21 cellular contexts compared by ENCODE assay signal in genomic region chr17:35543856-35544255, GRCh38. TPM values are rescaled to one million over a fixed set of nuclear protein-coding genes. Genes with fewer than 3 reads are reported as not detected.
DNase-seq lines count a peak whose midpoint lies in the region; ATAC-seq, FAIRE-seq and TF ChIP-seq lines count a peak whose summit lies in the region.
"Had no signal": no experiment of that assay in that cellular context is flagged by ENCODE, and none has a peak within 500 bp of the region (broad histone marks: within the 10 kb centered on the region; RNA-seq: fewer than 3 reads in every experiment).

No MANE protein-coding gene starts in this region.

- no peaks in the 10 kb centered on the region for H3K27me3 Mint-ChIP-seq in activated CD8-positive, alpha-beta memory T cell treated with anti-CD3 and anti-CD28 coated beads, Interleukin-2, amount 10 ng/mL, durations not matched to agents 7 days and 5 days

- no CpG with 5 or more reads among the region's 1 CpG for WGBS in IMR-90 (ENCODE audit: extremely low coverage in 2 of 2, insufficient read length in 1 of 2), 2 experiments

- TF ChIP-seq CTCF in A673 (conservative IDR thresholded peaks at IDR 0.05; ENCODE audit: low read depth, low read length) (no peak), IMR-90 (conservative IDR thresholded peaks at IDR 0.05; ENCODE audit: low read depth, low read length) (no peak), endothelial cell of umbilical vein (IDR thresholded peaks at IDR 0.05; ENCODE audit: extremely low read depth in 1 of 2, insufficient read depth in 1 of 2, low read depth in 1 of 2, low read length in 2 of 2) (no peak), OCI-LY7 (conservative IDR thresholded peaks at IDR 0.05; ENCODE audit: low read length) (no peak)

- H3K27me3 ChIP-seq in A673 (replicated peaks; ENCODE audit: insufficient read depth, low read depth, low read length, poor library complexity): no peaks in the 10 kb centered on the region
- peaks cover 12% of the 10 kb centered on the region for H3K27me3 ChIP-seq in IMR-90 (ENCODE audit: control insufficient read depth, insufficient read depth, low read length)
- H3K27me3 ChIP-seq in endothelial cell of umbilical vein (ENCODE audit: control insufficient read depth in 2 of 2, insufficient read depth in 2 of 2, low read length in 2 of 2): peaks cover 5 to 19% of the 10 kb centered on the region in 2 experiments

- no peak overlapping the region for H3K4ac ChIP-seq in IMR-90 (ENCODE audit: low read depth, low read length)

- H3K79me1 ChIP-seq in IMR-90 (ENCODE audit: low read depth in 1 of 2, low read length in 2 of 2): no peaks in the 10 kb centered on the region

- no peak overlapping the region for H3K4me3 Mint-ChIP-seq in activated CD8-positive, alpha-beta memory T cell treated with anti-CD3 and anti-CD28 coated beads, Interleukin-2, amount 10 ng/mL, durations not matched to agents 7 days and 5 days

- H2AK9ac ChIP-seq in IMR-90 (replicated peaks; ENCODE audit: low read depth, low read length, poor library complexity): no peak overlapping the region

- H3K9me3 ChIP-seq in A673 (ENCODE audit: low read depth, low read length, poor library complexity, severe bottlenecking): no peaks in the 10 kb centered on the region
- H3K9me3 ChIP-seq in IMR-90 (ENCODE audit: control insufficient read depth, insufficient read depth, low read length): no peaks in the 10 kb centered on the region
- no peaks in the 10 kb centered on the region for H3K9me3 ChIP-seq in endothelial cell of umbilical vein (replicated peaks; ENCODE audit: control insufficient read depth, insufficient read depth, low read length)
- H3K9me3 ChIP-seq in OCI-LY7 (ENCODE audit: low read length): no peaks in the 10 kb centered on the region

- no peak overlapping the region for H2BK5ac ChIP-seq in IMR-90 (ENCODE audit: low read depth, low read length, poor library complexity, severe bottlenecking)

- H3K9me2 ChIP-seq in OCI-LY7 (ENCODE audit: insufficient read depth, low read length): no peaks in the 10 kb centered on the region

- H4K91ac ChIP-seq in IMR-90 (ENCODE audit: insufficient read depth, low read depth, low read length): no peak overlapping the region

- H3K4me1 ChIP-seq in A673 (ENCODE audit: insufficient read depth, low read length, poor library complexity, severe bottlenecking): no peaks in the 10 kb centered on the region
- H3K4me1 ChIP-seq in IMR-90 (ENCODE audit: control insufficient read depth, insufficient read depth, low read length): no peaks in the 10 kb centered on the region
- H3K4me1 ChIP-seq in endothelial cell of umbilical vein (ENCODE audit: control insufficient read depth, extremely low read depth, insufficient read depth, low read length): peaks cover 38% of the 10 kb centered on the region
- H3K4me1 ChIP-seq in OCI-LY7 (ENCODE audit: insufficient read depth, low read length, poor library complexity, severe bottlenecking): peaks cover 19% of the 10 kb centered on the region

- H3K79me2 ChIP-seq in endothelial cell of umbilical vein (ENCODE audit: control insufficient read depth, insufficient read depth, low read length) (no peaks in the 10 kb centered on the region), OCI-LY7 (ENCODE audit: insufficient read depth, low read depth, low read length) (no peaks in the 10 kb centered on the region)

- H2BK15ac ChIP-seq in IMR-90 (ENCODE audit: low read depth, low read length): no peak overlapping the region

- H3K9ac ChIP-seq in IMR-90 (ENCODE audit: low read depth, low read length): no peak overlapping the region
- H3K9ac ChIP-seq in endothelial cell of umbilical vein (replicated peaks; ENCODE audit: extremely low read depth, insufficient read depth, low read length): no peak overlapping the region
- H3K9ac ChIP-seq: GM23248 had no signal

- intact Hi-C loops in A673 (cut with micrococcal nuclease; ENCODE audit: unreplicated experiment) (loop anchor here (5.0 kb wide), 1 partner anchor 203 kb away; no protein-coding TSS in a partner anchor), IMR-90 (cut with micrococcal nuclease) (loop anchor here (10.0 kb wide), 1 partner anchor 549 kb away; no protein-coding TSS in a partner anchor), endothelial cell of umbilical vein (cut with micrococcal nuclease) (loop anchor here (1.0 to 10.0 kb wide), 6 partner anchors 23 to 1129 kb away; partner anchors contain the start of genes AP2B1, LIG3 and TAF15), OCI-LY7 (cut with micrococcal nuclease; ENCODE audit: unreplicated experiment) (loop anchor here (5.0 kb wide), 1 partner anchor 203 kb away; no protein-coding TSS in a partner anchor)

- in situ Hi-C loops in IMR-90 (cut with MboI; ENCODE audit: low sequenced_read_pairs): loop anchor here (25.0 kb wide), 1 partner anchor 1132 kb away; no protein-coding TSS in a partner anchor

- FAIRE-seq in endothelial cell of umbilical vein (lab: Jason Lieb, UNC): peak; percentile 66

- H3K4me3 ChIP-seq in A673 (ENCODE audit: low read depth, low read length, poor library complexity, severe bottlenecking) (no peak overlapping the region), IMR-90 (ENCODE audit: insufficient read depth, low read depth, low read length) (no peak overlapping the region), endothelial cell of umbilical vein (replicated peaks in 1 of 3; ENCODE audit: insufficient read depth in 1 of 3, low read depth in 1 of 3, low read length in 3 of 3) (no peak overlapping the region), OCI-LY7 (ENCODE audit: low read depth, low read length, poor library complexity, severe bottlenecking) (no peak overlapping the region)
- H3K4me3 ChIP-seq: GM23248, PC-9 had no signal

- no peak overlapping the region for H4K8ac ChIP-seq in IMR-90 (ENCODE audit: low read depth in 2 of 2, low read length in 2 of 2)

- no peak overlapping the region for H3K23ac ChIP-seq in IMR-90 (ENCODE audit: low read depth, low read length)

- ATAC-seq in IMR-90 (ENCODE audit: low read depth) (no peak), GM21367 (IDR thresholded peaks at IDR 0.05; ENCODE audit: unreplicated experiment) (no peak)
- no peak for ATAC-seq in activated CD8-positive, alpha-beta memory T cell treated with anti-CD3 and anti-CD28 coated beads, Interleukin-2, amount 10 ng/mL, durations not matched to agents 7 days and 5 days

- no peak overlapping the region for H4K5ac ChIP-seq in IMR-90 (ENCODE audit: low read depth, low read length)

- H3K9me1 ChIP-seq in IMR-90 (ENCODE audit: insufficient read depth, low read length): no peaks in the 10 kb centered on the region
- no peaks in the 10 kb centered on the region for H3K9me1 ChIP-seq in endothelial cell of umbilical vein (replicated peaks; ENCODE audit: control insufficient read depth, extremely low read depth, insufficient read depth, low read length)

- H3K27ac ChIP-seq in A673 (ENCODE audit: low read depth, low read length, poor library complexity, severe bottlenecking) (no peak overlapping the region), IMR-90 (ENCODE audit: insufficient read depth, low read length) (no peak overlapping the region), endothelial cell of umbilical vein (ENCODE audit: insufficient read depth, low read depth, low read length) (peak overlapping the region; percentile 31), OCI-LY7 (ENCODE audit: low read depth, low read length, poor library complexity, severe bottlenecking) (no peak overlapping the region)
- H3K27ac ChIP-seq: C4-2B, GM23248, PC-9 had no signal

- no peak overlapping the region for H3K27ac Mint-ChIP-seq in activated CD8-positive, alpha-beta memory T cell treated with anti-CD3 and anti-CD28 coated beads, Interleukin-2, amount 10 ng/mL, durations not matched to agents 7 days and 5 days

- no peaks in the 10 kb centered on the region for H3K9me3 Mint-ChIP-seq in activated CD8-positive, alpha-beta memory T cell treated with anti-CD3 and anti-CD28 coated beads, Interleukin-2, amount 10 ng/mL, durations not matched to agents 7 days and 5 days (ENCODE audit: low read depth)

- H3K18ac ChIP-seq in IMR-90 (ENCODE audit: low read depth, low read length): no peak overlapping the region

- CTCF ChIA-PET in A673 (lab: Charles Lee): no interaction called here
- CTCF ChIA-PET in IMR-90 (lab: Yijun Ruan, JAX): no interaction called here
- CTCF ChIA-PET in endothelial cell of umbilical vein (lab: Charles Lee): interaction anchor here (1.0 to 3.5 kb wide), 3 partner anchors 11 to 204 kb away, joined by 4 to 10 read pairs (median 4); no protein-coding TSS in a partner anchor
- CTCF ChIA-PET in activated CD8-positive, alpha-beta memory T cell treated with anti-CD3 and anti-CD28 coated beads, Interleukin-2, amount 10 ng/mL, durations not matched to agents 7 days and 5 days (lab: Charles Lee): interaction anchor here (0.6 to 2.6 kb wide), 2 partner anchors 35 to 136 kb away, joined by 3 to 8 read pairs; partner anchors contain the start of gene PEX12
- CTCF ChIA-PET in OCI-LY7 (lab: Charles Lee; ENCODE audit: unreplicated experiment): no interaction called here

- no peak overlapping the region for H2AFZ ChIP-seq in IMR-90 (replicated peaks; ENCODE audit: low read length, poor library complexity)
- H2AFZ ChIP-seq in endothelial cell of umbilical vein (ENCODE audit: low read depth, low read length): no peak overlapping the region
- H2AFZ ChIP-seq in OCI-LY7 (ENCODE audit: low read length): no peak overlapping the region
- H2AFZ ChIP-seq: GM23248, PC-9 had no signal

- H3K4me1 Mint-ChIP-seq in activated CD8-positive, alpha-beta memory T cell treated with anti-CD3 and anti-CD28 coated beads, Interleukin-2, amount 10 ng/mL, durations not matched to agents 7 days and 5 days: peaks cover 54% of the 10 kb centered on the region

- H3K4me2 ChIP-seq in IMR-90 (ENCODE audit: low read depth, low read length) (no peak overlapping the region), endothelial cell of umbilical vein (ENCODE audit: insufficient read depth, low read length) (peak overlapping the region; percentile 44), OCI-LY7 (ENCODE audit: low read length) (no peak overlapping the region)
- H3K4me2 ChIP-seq: PC-9 had no signal

- no peak for TF ChIP-seq POLR2A in IMR-90 (IDR thresholded peaks at IDR 0.05; ENCODE audit: low read depth, low read length)
- TF ChIP-seq POLR2A in endothelial cell of umbilical vein (IDR thresholded peaks at IDR 0.05; ENCODE audit: low read depth, low read length): no peak

- peaks cover 5% of the 10 kb centered on the region for H3K36me3 Mint-ChIP-seq in activated CD8-positive, alpha-beta memory T cell treated with anti-CD3 and anti-CD28 coated beads, Interleukin-2, amount 10 ng/mL, durations not matched to agents 7 days and 5 days

- no peak overlapping the region for H3K56ac ChIP-seq in IMR-90 (ENCODE audit: extremely low read depth, insufficient read depth, low read length)

- dilution Hi-C loops in IMR-90 (cut with HindIII; ENCODE audit: low sequenced_read_pairs, unreplicated experiment): loop anchor here (25.0 kb wide), 2 partner anchors 232 to 357 kb away; partner anchors contain the start of gene SLC35G3
- dilution Hi-C loops in endothelial cell of umbilical vein (cut with MboI; ENCODE audit: extremely low pct_ligation_motif_present, low sequenced_read_pairs): loop anchor here (25.0 kb wide), 1 partner anchor 232 kb away; no protein-coding TSS in a partner anchor

- no peaks in the 10 kb centered on the region for H3K36me3 ChIP-seq in A673 (ENCODE audit: insufficient read depth, low read length, poor library complexity, severe bottlenecking)
- H3K36me3 ChIP-seq in IMR-90 (ENCODE audit: control insufficient read depth, insufficient read depth, low read length): no peaks in the 10 kb centered on the region
- no peaks in the 10 kb centered on the region for H3K36me3 ChIP-seq in endothelial cell of umbilical vein (ENCODE audit: control insufficient read depth in 2 of 2, extremely low read depth in 1 of 2, insufficient read depth in 2 of 2, low read length in 2 of 2)
- no peaks in the 10 kb centered on the region for H3K36me3 ChIP-seq in OCI-LY7 (ENCODE audit: insufficient read depth, low read length)

- peak; percentile 43 for DNase-seq in A673 (ENCODE audit: low spot score)
- peak; percentile 11 for DNase-seq in IMR-90
- DNase-seq in astrocyte of the hippocampus (ENCODE audit: low read depth, low spot score): peak; percentile 5
- peak; percentile 57 for DNase-seq in endothelial cell of umbilical vein (ENCODE audit: low read depth, low spot score)
- DNase-seq in activated CD8-positive, alpha-beta memory T cell treated with anti-CD3 and anti-CD28 coated beads, Interleukin-2, amount 10 ng/mL, durations not matched to agents 7 days and 5 days: no peak
- DNase-seq in OCI-LY7 (ENCODE audit: low spot score): no peak
- no peak for DNase-seq in DMS 273 treated with DMSO at 0.1 percent for 48 hours (lab: John Stamatoyannopoulos, UW)
- DNase-seq: 8988T, DMS153, GM23248, HCEC 1CT, MV-4-11, NCI-H1417 treated with DMSO at 0.1 percent for 48 hours, NCI-H1930, NCI-H446 treated with DMSO at 0.1 percent for 48 hours, NCI-H748 treated with DMSO at 0.1 percent for 48 hours, PC-9 had no signal

- no peak overlapping the region for H2BK20ac ChIP-seq in IMR-90 (ENCODE audit: low read depth, low read length)

- no peaks in the 10 kb centered on the region for H4K20me1 ChIP-seq in IMR-90 (ENCODE audit: insufficient read depth, low read length)
- no peaks in the 10 kb centered on the region for H4K20me1 ChIP-seq in endothelial cell of umbilical vein (replicated peaks; ENCODE audit: control insufficient read depth, extremely low read depth, insufficient read depth, low read length)
- H4K20me1 ChIP-seq in OCI-LY7 (ENCODE audit: insufficient read depth, low read length): no peaks in the 10 kb centered on the region

- POLR2A ChIA-PET in A673 (lab: Charles Lee; ENCODE audit: low non-redundant PET): no interaction called here
- POLR2A ChIA-PET in IMR-90 (lab: Charles Lee; ENCODE audit: unreplicated experiment): interaction anchor here (0.6 kb wide), 1 partner anchor 322 kb away, joined by 3 read pairs; no protein-coding TSS in a partner anchor
- POLR2A ChIA-PET in endothelial cell of umbilical vein (lab: Charles Lee): no interaction called here
- POLR2A ChIA-PET in OCI-LY7 (lab: Charles Lee): no interaction called here

- BruUV-seq in A673 (replicated peaks; lab: Mats Ljungman, UMichigan) (no TSS peak), IMR-90 (replicated peaks; lab: Mats Ljungman, UMichigan) (no TSS peak), endothelial cell of umbilical vein (replicated peaks; lab: Mats Ljungman, UMichigan) (no TSS peak), OCI-LY7 (replicated peaks; lab: Mats Ljungman, UMichigan) (no TSS peak)

- H2AK5ac ChIP-seq in IMR-90 (ENCODE audit: low read depth, low read length): no peak overlapping the region

- no peak for TF ChIP-seq RAD21 in IMR-90 (IDR thresholded peaks at IDR 0.05; ENCODE audit: low read length)

- H2BK120ac ChIP-seq in IMR-90 (ENCODE audit: low read depth, low read length): no peak overlapping the region

- no peak overlapping the region for H3K14ac ChIP-seq in IMR-90 (replicated peaks; ENCODE audit: low read depth, low read length)

RNA-seq across cellular contexts. Expression of gene SLFN12L, which starts 6.4 kb away (rescaled TPM):
- total RNA-seq in A673 (2021): 1.6 and 2.7 TPM in 2 replicates
- total RNA-seq in IMR-90 (2012; rRNA removed): under 0.01 and 0.18 TPM in 2 replicates
- 0.04 TPM in 1 of 2 replicates, not detected in the other for polyA plus RNA-seq in IMR-90 (2012; rRNA removed)
- not detected in 2 replicates for polyA plus RNA-seq in IMR-90 (2012; cell fraction: cytosol; rRNA removed)
- 0.06 TPM in 1 of 2 replicates, not detected in the other for polyA plus RNA-seq in IMR-90 (2012; cell fraction: nucleus; rRNA removed; ENCODE audit: low replicate concordance)
- total RNA-seq in endothelial cell of umbilical vein: not detected in 2 replicates
- polyA plus RNA-seq in endothelial cell of umbilical vein: not detected in 2 replicates
- not detected in 2 replicates for polyA plus RNA-seq in endothelial cell of umbilical vein (2011; cell fraction: cytosol; rRNA removed)
- not detected in 2 replicates for polyA plus RNA-seq in endothelial cell of umbilical vein (2011; cell fraction: nucleus; rRNA removed)
- not detected in 2 replicates for polyA plus RNA-seq in endothelial cell of umbilical vein (2012)
- 0.12 TPM in 1 of 2 replicates, not detected in the other for polyA minus RNA-seq in endothelial cell of umbilical vein
- not detected for polyA minus RNA-seq in endothelial cell of umbilical vein (2011; cell fraction: cytosol; rRNA and poly(A)+ RNA removed)
- polyA minus RNA-seq in endothelial cell of umbilical vein (2011; cell fraction: nucleus; rRNA and poly(A)+ RNA removed): not detected in 2 replicates
- 100 to 1,000 TPM in 1 of 2 experiments, 10 to 100 TPM in 1; 95.4 to 197 TPM for total RNA-seq in activated CD8-positive, alpha-beta memory T cell treated with anti-CD3 and anti-CD28 coated beads, Interleukin-2, amount 10 ng/mL, durations not matched to agents 7 days and 5 days
- total RNA-seq in OCI-LY7 (2014; rRNA removed; shearing (Covaris generic)): not detected in 2 replicates
- not detected in 2 replicates for total RNA-seq in OCI-LY7 (2022)
- total RNA-seq: HT-29, LHCN-M2, PC-9 had no signal
- polyA plus RNA-seq: GM23248 had no signal

RNA-seq across cellular contexts. Expression of gene SLFN14, which starts 16.8 kb away (rescaled TPM):
- not detected in 2 replicates for total RNA-seq in A673 (2021)
- total RNA-seq in IMR-90 (2012; rRNA removed): not detected in 2 replicates
- not detected in 2 replicates for polyA plus RNA-seq in IMR-90 (2012; rRNA removed)
- not detected in 2 replicates for polyA plus RNA-seq in IMR-90 (2012; cell fraction: cytosol; rRNA removed)
- not detected in 2 replicates for polyA plus RNA-seq in IMR-90 (2012; cell fraction: nucleus; rRNA removed; ENCODE audit: low replicate concordance)
- total RNA-seq in endothelial cell of umbilical vein: not detected in 2 replicates
- polyA plus RNA-seq in endothelial cell of umbilical vein: not detected in 2 replicates
- polyA plus RNA-seq in endothelial cell of umbilical vein (2011; cell fraction: cytosol; rRNA removed): not detected in 2 replicates
- polyA plus RNA-seq in endothelial cell of umbilical vein (2011; cell fraction: nucleus; rRNA removed): not detected in 2 replicates
- polyA plus RNA-seq in endothelial cell of umbilical vein (2012): not detected in 2 replicates
- 0.15 TPM in 1 of 2 replicates, not detected in the other for polyA minus RNA-seq in endothelial cell of umbilical vein
- polyA minus RNA-seq in endothelial cell of umbilical vein (2011; cell fraction: cytosol; rRNA and poly(A)+ RNA removed): not detected
- not detected in 2 replicates for polyA minus RNA-seq in endothelial cell of umbilical vein (2011; cell fraction: nucleus; rRNA and poly(A)+ RNA removed)
- under 1 TPM in 1 of 2 experiments, not detected in 1; 0.07 TPM for total RNA-seq in activated CD8-positive, alpha-beta memory T cell treated with anti-CD3 and anti-CD28 coated beads, Interleukin-2, amount 10 ng/mL, durations not matched to agents 7 days and 5 days
- total RNA-seq in OCI-LY7 (2014; rRNA removed; shearing (Covaris generic)): not detected in 2 replicates
- total RNA-seq in OCI-LY7 (2022): not detected in 2 replicates
- total RNA-seq: GM23248, HT-29, LHCN-M2, PC-9 had no signal
- polyA plus RNA-seq: GM23248 had no signal

RNA-seq across cellular contexts. Expression of gene PEX12, which starts 34.5 kb away (rescaled TPM):
- total RNA-seq in A673 (2021) (2.5 and 3.2 TPM in 2 replicates), IMR-90 (2012; rRNA removed) (6.7 and 7.9 TPM in 2 replicates), endothelial cell of umbilical vein (2.8 and 3.4 TPM in 2 replicates), OCI-LY7 (2022) (7.6 and 9.5 TPM in 2 replicates)
- polyA plus RNA-seq in IMR-90 (2012; rRNA removed) (4.5 and 4.6 TPM in 2 replicates), endothelial cell of umbilical vein (4.5 and 5.7 TPM in 2 replicates)
- polyA plus RNA-seq in IMR-90 (2012; cell fraction: cytosol; rRNA removed): 1.8 and 3.7 TPM in 2 replicates
- 0.75 and 1.7 TPM in 2 replicates for polyA plus RNA-seq in IMR-90 (2012; cell fraction: nucleus; rRNA removed; ENCODE audit: low replicate concordance)
- 2.9 and 3.2 TPM in 2 replicates for polyA plus RNA-seq in endothelial cell of umbilical vein (2011; cell fraction: cytosol; rRNA removed)
- polyA plus RNA-seq in endothelial cell of umbilical vein (2011; cell fraction: nucleus; rRNA removed): 1.8 and 2.0 TPM in 2 replicates
- 4.4 and 4.6 TPM in 2 replicates for polyA plus RNA-seq in endothelial cell of umbilical vein (2012)
- 6.3 and 7.3 TPM in 2 replicates for polyA minus RNA-seq in endothelial cell of umbilical vein
- 4.9 TPM for polyA minus RNA-seq in endothelial cell of umbilical vein (2011; cell fraction: cytosol; rRNA and poly(A)+ RNA removed)
- 1.8 and 2.7 TPM in 2 replicates for polyA minus RNA-seq in endothelial cell of umbilical vein (2011; cell fraction: nucleus; rRNA and poly(A)+ RNA removed)
- total RNA-seq in activated CD8-positive, alpha-beta memory T cell treated with anti-CD3 and anti-CD28 coated beads, Interleukin-2, amount 10 ng/mL, durations not matched to agents 7 days and 5 days: 1 to 10 TPM; 3.9 to 4.6 TPM
- 4.3 and 6.8 TPM in 2 replicates for total RNA-seq in OCI-LY7 (2014; rRNA removed; shearing (Covaris generic))

RNA-seq across cellular contexts. Expression of gene AP2B1, which starts 43.3 kb away (rescaled TPM):
- 117 and 124 TPM in 2 replicates for total RNA-seq in A673 (2021)
- total RNA-seq in IMR-90 (2012; rRNA removed): 95.3 and 125 TPM in 2 replicates
- polyA plus RNA-seq in IMR-90 (2012; rRNA removed): 96.5 and 102 TPM in 2 replicates
- polyA plus RNA-seq in IMR-90 (2012; cell fraction: cytosol; rRNA removed): 40.5 and 46.9 TPM in 2 replicates
- polyA plus RNA-seq in IMR-90 (2012; cell fraction: nucleus; rRNA removed; ENCODE audit: low replicate concordance): 19.8 and 78.9 TPM in 2 replicates
- 198 and 200 TPM in 2 replicates for total RNA-seq in endothelial cell of umbilical vein
- 105 and 106 TPM in 2 replicates for polyA plus RNA-seq in endothelial cell of umbilical vein
- 125 and 134 TPM in 2 replicates for polyA plus RNA-seq in endothelial cell of umbilical vein (2011; cell fraction: cytosol; rRNA removed)
- polyA plus RNA-seq in endothelial cell of umbilical vein (2011; cell fraction: nucleus; rRNA removed): 119 and 141 TPM in 2 replicates
- polyA plus RNA-seq in endothelial cell of umbilical vein (2012): 215 and 237 TPM in 2 replicates
- polyA minus RNA-seq in endothelial cell of umbilical vein: 249 and 258 TPM in 2 replicates
- 97.6 TPM for polyA minus RNA-seq in endothelial cell of umbilical vein (2011; cell fraction: cytosol; rRNA and poly(A)+ RNA removed)
- polyA minus RNA-seq in endothelial cell of umbilical vein (2011; cell fraction: nucleus; rRNA and poly(A)+ RNA removed): 99.9 and 135 TPM in 2 replicates
- 100 to 1,000 TPM; 166 to 184 TPM for total RNA-seq in activated CD8-positive, alpha-beta memory T cell treated with anti-CD3 and anti-CD28 coated beads, Interleukin-2, amount 10 ng/mL, durations not matched to agents 7 days and 5 days
- 28.9 and 51.5 TPM in 2 replicates for total RNA-seq in OCI-LY7 (2014; rRNA removed; shearing (Covaris generic))
- 76.0 and 82.9 TPM in 2 replicates for total RNA-seq in OCI-LY7 (2022)

Comparison
In these comparisons a context has a peak if more than half of its experiments do, and no peak if none do; other contexts are left out.
1. DNase-seq: peak in A673 (single experiment), IMR-90 (single experiment), astrocyte of the hippocampus (single experiment) and endothelial cell of umbilical vein (single experiment); none in activated CD8-positive, alpha-beta memory T cell treated with anti-CD3 and anti-CD28 coated beads, Interleukin-2, amount 10 ng/mL, durations not matched to agents 7 days and 5 days (single experiment), OCI-LY7 (single experiment) and DMS 273 treated with DMSO at 0.1 percent for 48 hours (single experiment).
2. RNA of gene SLFN12L, which starts 6.4 kb away (total RNA-seq): 95.4 to 197 TPM in activated CD8-positive, alpha-beta memory T cell treated with anti-CD3 and anti-CD28 coated beads, Interleukin-2, amount 10 ng/mL, durations not matched to agents 7 days and 5 days; 1.6 to 2.7 TPM in A673, under 0.01 to 0.18 TPM in IMR-90, not detected in endothelial cell of umbilical vein and not detected in OCI-LY7; every median in the first group is over 10 times any median in the second.
3. CTCF ChIA-PET loops: an anchor here in endothelial cell of umbilical vein (1.0 to 3.5 kb wide) and activated CD8-positive, alpha-beta memory T cell treated with anti-CD3 and anti-CD28 coated beads, Interleukin-2, amount 10 ng/mL, durations not matched to agents 7 days and 5 days (0.6 to 2.6 kb wide); none called in A673, IMR-90 and OCI-LY7.